In genomic region chr6:166544294-166544605, GRCh38 we compare ENCODE assay signal across 17 cellular contexts.
"Had no signal": no experiment of that assay in that cellular context is flagged by ENCODE, and none has a peak within 500 bp of the region (broad histone marks: within the 10 kb centered on the region; RNA-seq: fewer than 3 reads in every experiment).

No MANE protein-coding gene starts in this region.

- ATAC-seq: effector memory CD8-positive, alpha-beta T cell; foreskin keratinocyte; left colon; left ventricle myocardium superior; mucosa of descending colon; psoas muscle; right lobe of liver had no signal

- H3K36me3 ChIP-seq: right lobe of liver had no signal

- H3K27ac Mint-ChIP-seq: type B pancreatic cell had no signal

- H3K4me1 ChIP-seq: foreskin keratinocyte, right lobe of liver had no signal

- H3K9me3 Mint-ChIP-seq: effector memory CD8-positive, alpha-beta T cell; type B pancreatic cell had no signal

- H3K9ac ChIP-seq: parathyroid adenoma had no signal

- H3K4me3 Mint-ChIP-seq: effector memory CD8-positive, alpha-beta T cell; nephron; type B pancreatic cell had no signal

- H3K4me2 ChIP-seq: hepatocyte had no signal

- DNase-seq: effector memory CD8-positive, alpha-beta T cell; foreskin keratinocyte; kidney; left colon; left ventricle myocardium superior; mesenchymal stem cell; mucosa of descending colon; psoas muscle; retina; right lobe of liver; stimulated activated CD4-positive, alpha-beta T cell treated with anti-CD3 and anti-CD28 coated beads, Interleukin-2, amount 100 ng/mL, for 24 hours; stimulated activated naive CD4-positive, alpha-beta T cell treated with Interleukin-2 at 50 U/mL for 16 hours had no signal

- H3K27ac ChIP-seq: foreskin keratinocyte, hepatocyte, parathyroid adenoma, psoas muscle, right lobe of liver had no signal

- H3K9me3 ChIP-seq: mucosa of descending colon, psoas muscle, right lobe of liver had no signal

- H3K4me3 ChIP-seq: hepatocyte, lung, mucosa of descending colon, psoas muscle, right lobe of liver had no signal

- H3K27me3 Mint-ChIP-seq: type B pancreatic cell had no signal

- H3K27me3 ChIP-seq: foreskin keratinocyte, hepatocyte, right lobe of liver had no signal

- H2AFZ ChIP-seq: hepatocyte, parathyroid adenoma had no signal
